ENCODE assay signal across 22 cellular contexts in genomic region chr11:67076202-67076601, GRCh38. TPM values are rescaled to one million over a fixed set of nuclear protein-coding genes. Genes with fewer than 3 reads are reported as not detected.
DNase-seq lines count a peak whose midpoint lies in the region; ATAC-seq, FAIRE-seq and TF ChIP-seq lines count a peak whose summit lies in the region.
"Had no signal": no experiment of that assay in that cellular context is flagged by ENCODE, and none has a peak within 500 bp of the region (broad histone marks: within the 10 kb centered on the region; RNA-seq: fewer than 3 reads in every experiment).

No MANE protein-coding gene starts in this region.

- no peak for TF ChIP-seq EP300 in H1 (IDR thresholded peaks at IDR 0.05; ENCODE audit: borderline replicate concordance in 1 of 2, low read depth in 2 of 2, low read length in 2 of 2)

- no peak overlapping the region for H3K9ac ChIP-seq in SK-N-MC (ENCODE audit: insufficient read length)
- H3K9ac ChIP-seq in H1 (replicated peaks in 1 of 4; ENCODE audit: extremely low read depth in 1 of 4, low read depth in 3 of 4, low read length in 3 of 4), result no peak overlapping the region

- H4K5ac ChIP-seq in H1 (ENCODE audit: insufficient read length, low read depth, low read length), result no peak overlapping the region

- H3K9me3 ChIP-seq in SK-N-MC (ENCODE audit: low read depth, low read length) (no peaks in the 10 kb centered on the region), H1 (ENCODE audit: insufficient read depth in 2 of 2, low read depth in 1 of 2, low read length in 1 of 2) (no peaks in the 10 kb centered on the region), pancreas (no peaks in the 10 kb centered on the region), tibial artery (no peaks in the 10 kb centered on the region)
- H3K9me3 ChIP-seq: SJSA1 had no signal

- FAIRE-seq in H1 (lab: Jason Lieb, UNC) (no peak), pancreas (lab: Jason Lieb, UNC) (no peak)
- FAIRE-seq: H54 had no signal

- H3K4me1 ChIP-seq in H1 (replicated peaks in 1 of 4; ENCODE audit: control insufficient read depth in 3 of 4, insufficient read depth in 4 of 4, low read length in 3 of 4) (peaks cover 0 to 13% (median 2%) of the 10 kb centered on the region in 4 experiments; a peak in 5 of 7 replicates), pancreas (no peaks in the 10 kb centered on the region), tibial artery (peaks cover 0 to 11% (median 2%) of the 10 kb centered on the region in 4 donors)

- ATAC-seq in Right ventricle myocardium superior (ENCODE audit: poor library complexity), result peak; percentile 36
- no peak for ATAC-seq in left cardiac atrium
- ATAC-seq in pancreas, result peak; percentile 9 to 63 (median 58)
- ATAC-seq in HG03439 (IDR thresholded peaks at IDR 0.05; ENCODE audit: unreplicated experiment), result no peak
- ATAC-seq: PC-3 had no signal

- H3K18ac ChIP-seq in H1 (ENCODE audit: extremely low read depth, low read length), result no peak overlapping the region

- H3K56ac ChIP-seq in H1 (replicated peaks; ENCODE audit: insufficient read length, low read depth, low read length), result no peak overlapping the region

- no peaks in the 10 kb centered on the region for H3K27me3 ChIP-seq in H1 (replicated peaks in 1 of 4; ENCODE audit: control insufficient read depth in 3 of 4, extremely low read depth in 1 of 4, insufficient read depth in 3 of 4, low read length in 3 of 4)
- H3K27me3 ChIP-seq in pancreas, result no peaks in the 10 kb centered on the region
- H3K27me3 ChIP-seq in tibial artery, result no peaks in the 10 kb centered on the region
- H3K27me3 ChIP-seq: SJSA1 had no signal

- 0 out of 2 replicates have a peak overlapping the region, but pooled peaks have one; percentile 92 for H2BK15ac ChIP-seq in H1 (ENCODE audit: low read length)

- no peak for TF ChIP-seq CTCF in H1 (IDR thresholded peaks at IDR 0.05; ENCODE audit: control extremely low read depth in 1 of 3, insufficient read depth in 1 of 3, low read depth in 1 of 3, low read length in 3 of 3)
- TF ChIP-seq CTCF in pancreas (IDR thresholded peaks at IDR 0.05), result no peak
- TF ChIP-seq CTCF in tibial artery (IDR thresholded peaks at IDR 0.05), result no peak

- H3K79me1 ChIP-seq in H1 (ENCODE audit: low read depth, low read length), result peaks cover 2% of the 10 kb centered on the region; the same call in 1 of the 2 replicates

- no peak overlapping the region for H3K4me2 ChIP-seq in H1 (ENCODE audit: insufficient read depth in 1 of 2, low read depth in 2 of 2, low read length in 2 of 2)

- TF ChIP-seq POLR2A in H1 (IDR thresholded peaks at IDR 0.05; ENCODE audit: control extremely low read depth in 1 of 2, low read depth in 2 of 2, low read length in 2 of 2), result no peak

- CTCF ChIA-PET in H1 (lab: Charles Lee; ENCODE audit: partially characterized antibody), result interaction anchor here (0.5 kb wide), 1 partner anchor 69 kb away, joined by 3 read pairs; no protein-coding TSS in a partner anchor

- H3K4me3 ChIP-seq in SK-N-MC, result no peak overlapping the region
- no peak overlapping the region for H3K4me3 ChIP-seq in H1 (ENCODE audit: extremely low read depth in 1 of 4, insufficient read depth in 2 of 4, low read depth in 3 of 4, low read length in 4 of 4)
- no peak overlapping the region for H3K4me3 ChIP-seq in pancreas
- no peak overlapping the region for H3K4me3 ChIP-seq in tibial artery
- H3K4me3 ChIP-seq: SJSA1 had no signal

- H3K4ac ChIP-seq in H1 (replicated peaks; ENCODE audit: insufficient read length, low read depth, low read length), result no peak overlapping the region

- H4K91ac ChIP-seq in H1 (replicated peaks; ENCODE audit: insufficient read length, low read length), result no peak overlapping the region

- H4K8ac ChIP-seq in H1 (ENCODE audit: extremely low read depth, insufficient read depth, low read length), result no peak overlapping the region

- H3K27ac ChIP-seq in SK-N-MC (peak overlapping the region; percentile 67), H1 (ENCODE audit: low read depth, low read length) (no peak overlapping the region), pancreas (no peak overlapping the region), tibial artery (no peak overlapping the region)
- H3K27ac ChIP-seq: 22Rv1, HL-60, SJSA1 had no signal

- H3K14ac ChIP-seq in H1 (ENCODE audit: insufficient read length), result no peak overlapping the region

- H3K36me3 ChIP-seq in SK-N-MC (ENCODE audit: insufficient read depth, low read length) (no peaks in the 10 kb centered on the region), H1 (ENCODE audit: control insufficient read depth in 2 of 4, insufficient read depth in 4 of 4, low read length in 3 of 4) (no peaks in the 10 kb centered on the region), pancreas (no peaks in the 10 kb centered on the region), tibial artery (peaks cover 0 to 16% (median 5%) of the 10 kb centered on the region in 3 donors)
- H3K36me3 ChIP-seq: SJSA1 had no signal

- no peak overlapping the region for H2AFZ ChIP-seq in H1 (ENCODE audit: low read length)

- 87% methylated on average over 6 of the region's 6 CpGs; no CpG with 5 or more reads in 1 of the 2 experiments for WGBS in H1 (ENCODE audit: extremely low coverage in 1 of 2, insufficient coverage in 1 of 2, insufficient read length in 1 of 2, insufficient replicate concordance in 2 of 2, low coverage in 1 of 2, low lambda C conversion rate in 2 of 2, missing lambda C conversion rate in 1 of 2), 2 experiments
- 62 to 63% methylated on average over 6 of the region's 6 CpGs for WGBS in pancreas, 2 donors

- H3K79me2 ChIP-seq in H1 (ENCODE audit: control insufficient read depth in 1 of 2, insufficient read depth in 2 of 2, low read length in 2 of 2), result no peaks in the 10 kb centered on the region

- DNase-seq in Right ventricle myocardium superior (no peak), left cardiac atrium (no peak), SK-N-MC (ENCODE audit: low read depth, low spot score) (no peak), H1 (ENCODE audit: low read depth in 1 of 2, low spot score in 2 of 2) (no peak), pancreas (no peak), tibial artery (no peak), H4 (ENCODE audit: low spot score) (no peak)
- DNase-seq: CD4-positive, alpha-beta T cell; HFFc6; IMR-90; Karpas-422; NCI-H1092; NCI-H1436 treated with DMSO at 0.1 percent for 48 hours; NCI-H2081 treated with DMSO at 0.1 percent for 48 hours; NCI-H748 treated with DMSO at 0.1 percent for 48 hours; PC-3 had no signal

- intact Hi-C loops in Right ventricle myocardium superior (cut with DNase I) (no loop called here), left cardiac atrium (cut with DNase I) (no loop called here), pancreas (cut with DNase I) (no loop called here), tibial artery (cut with DNase I; ENCODE audit: low total_unique reads) (no loop called here)

- no peaks in the 10 kb centered on the region; the same call in 1 of the 2 replicates for H3K23me2 ChIP-seq in H1 (ENCODE audit: low read depth, low read length)

- no peaks in the 10 kb centered on the region for H4K20me1 ChIP-seq in H1 (replicated peaks in 1 of 2; ENCODE audit: control insufficient read depth in 1 of 2, insufficient read depth in 2 of 2, low read length in 2 of 2)

- no peak overlapping the region for H2BK120ac ChIP-seq in H1 (replicated peaks; ENCODE audit: low read depth, low read length)

- H2BK5ac ChIP-seq in H1 (ENCODE audit: low read depth, low read length), result no peak overlapping the region

- no peak overlapping the region for H2BK12ac ChIP-seq in H1 (ENCODE audit: low read depth, low read length)

- no peak overlapping the region for H2AK5ac ChIP-seq in H1 (ENCODE audit: low read depth, low read length)

- H3K23ac ChIP-seq in H1 (ENCODE audit: insufficient read length), result no peak overlapping the region

- TF ChIP-seq RAD21 in H1 (IDR thresholded peaks at IDR 0.05 in 1 of 2, conservative IDR thresholded peaks at IDR 0.05 in 1 of 2; ENCODE audit: low read depth in 2 of 2, low read length in 2 of 2), result no peak

- POLR2A ChIA-PET in H1 (lab: Charles Lee; ENCODE audit: partially characterized antibody), result interaction anchor here (0.7 to 1.0 kb wide), 3 partner anchors 19 to 422 kb away, joined by 3 to 4 read pairs (median 4); no protein-coding TSS in a partner anchor

- no peak overlapping the region for H2BK20ac ChIP-seq in H1 (ENCODE audit: low read length)

RNA-seq across cellular contexts. Expression of gene RHOD, which starts 19.6 kb away (rescaled TPM):
- total RNA-seq in Right ventricle myocardium superior (66.8 TPM), left cardiac atrium (10 to 100 TPM; 33.6 to 42.8 TPM), pancreas (10 to 100 TPM; 14.9 to 20.3 (median 18.5) TPM)
- 10.5 and 12.1 TPM in 2 replicates for total RNA-seq in H1 (2021; fragmentation: NEBNext Ultra II Directional; extraction: Animal tissue kit (Norgen Biotek cat#: 25700))
- polyA plus RNA-seq in H1 (2011; rRNA removed) (17.6 and 23.7 TPM in 2 replicates), pancreas (10 to 100 TPM; 18.6 to 45.8 TPM)
- 19.2 TPM for polyA plus RNA-seq in H1 (2011; cell fraction: cytosol; rRNA removed)
- polyA plus RNA-seq in H1 (2011; cell fraction: nucleus; rRNA removed), result 14.9 TPM
- 5.0 to 14.1 TPM (median 11.5 TPM) in 4 replicates for polyA plus RNA-seq in H1 (2012, experiment 1 of 2)
- polyA plus RNA-seq in H1 (2012, experiment 2 of 2), result 9.3 TPM
- 9.9 TPM for polyA plus RNA-seq in H1 (2013, experiment 1 of 2)
- 10.5 TPM for polyA plus RNA-seq in H1 (2013, experiment 2 of 2)
- 3.1 and 3.4 TPM in 2 replicates for polyA minus RNA-seq in H1 (2011; rRNA and poly(A)+ RNA removed)
- polyA minus RNA-seq in H1 (2011; cell fraction: cytosol; rRNA and poly(A)+ RNA removed), result 5.1 TPM
- 3.1 TPM for polyA minus RNA-seq in H1 (2011; cell fraction: nucleus; rRNA and poly(A)+ RNA removed)
- total RNA-seq in H4 (2014; rRNA removed; shearing (Covaris generic)), result not detected in 2 replicates
- total RNA-seq: CD4-positive, alpha-beta T cell; HT1080; SJSA1 had no signal

RNA-seq across cellular contexts. Expression of gene KDM2A, which starts 42.9 kb away (rescaled TPM):
- total RNA-seq in Right ventricle myocardium superior (40.7 TPM), left cardiac atrium (10 to 100 TPM; 38.2 to 46.7 TPM), pancreas (10 to 100 TPM; 17.2 to 39.1 (median 23.1) TPM)
- 56.6 and 66.2 TPM in 2 replicates for total RNA-seq in H1 (2021; fragmentation: NEBNext Ultra II Directional; extraction: Animal tissue kit (Norgen Biotek cat#: 25700))
- polyA plus RNA-seq in H1 (2011; rRNA removed) (55.4 and 62.0 TPM in 2 replicates), pancreas (10 to 100 TPM; 19.2 to 22.6 TPM)
- 45.5 TPM for polyA plus RNA-seq in H1 (2011; cell fraction: cytosol; rRNA removed)
- polyA plus RNA-seq in H1 (2011; cell fraction: nucleus; rRNA removed), result 136 TPM
- 40.5 to 48.7 TPM (median 46.0 TPM) in 4 replicates for polyA plus RNA-seq in H1 (2012, experiment 1 of 2)
- 22.4 TPM for polyA plus RNA-seq in H1 (2012, experiment 2 of 2)
- 40.0 TPM for polyA plus RNA-seq in H1 (2013, experiment 1 of 2)
- 35.7 TPM for polyA plus RNA-seq in H1 (2013, experiment 2 of 2)
- polyA minus RNA-seq in H1 (2011; rRNA and poly(A)+ RNA removed), result 95.4 and 97.5 TPM in 2 replicates
- 46.6 TPM for polyA minus RNA-seq in H1 (2011; cell fraction: cytosol; rRNA and poly(A)+ RNA removed)
- 75.4 TPM for polyA minus RNA-seq in H1 (2011; cell fraction: nucleus; rRNA and poly(A)+ RNA removed)
- 12.7 and 16.2 TPM in 2 replicates for total RNA-seq in H4 (2014; rRNA removed; shearing (Covaris generic))

RNA-seq across cellular contexts. Expression of gene SYT12, which starts 53.3 kb away (rescaled TPM):
- total RNA-seq in Right ventricle myocardium superior (0.13 TPM), left cardiac atrium (1 to 10 TPM in 1 of 2 donors, under 1 TPM in 1; 0.18 to 1.8 TPM), pancreas (1 to 10 TPM in 2 of 6 donors, under 1 TPM in 4; 0.37 to 2.6 (median 0.42) TPM)
- 2.8 and 3.3 TPM in 2 replicates for total RNA-seq in H1 (2021; fragmentation: NEBNext Ultra II Directional; extraction: Animal tissue kit (Norgen Biotek cat#: 25700))
- polyA plus RNA-seq in H1 (2011; rRNA removed) (1.4 and 1.9 TPM in 2 replicates), pancreas (1 to 10 TPM in 1 of 2 donors, under 1 TPM in 1; 0.19 to 1.7 TPM)
- 2.3 TPM for polyA plus RNA-seq in H1 (2011; cell fraction: cytosol; rRNA removed)
- 3.6 TPM for polyA plus RNA-seq in H1 (2011; cell fraction: nucleus; rRNA removed)
- polyA plus RNA-seq in H1 (2012, experiment 1 of 2), result 1.5 to 3.5 TPM (median 2.3 TPM) in 4 replicates
- 1.3 TPM for polyA plus RNA-seq in H1 (2012, experiment 2 of 2)
- 1.9 TPM for polyA plus RNA-seq in H1 (2013, experiment 1 of 2)
- polyA plus RNA-seq in H1 (2013, experiment 2 of 2), result 1.7 TPM
- polyA minus RNA-seq in H1 (2011; rRNA and poly(A)+ RNA removed), result 1.7 and 2.9 TPM in 2 replicates
- polyA minus RNA-seq in H1 (2011; cell fraction: cytosol; rRNA and poly(A)+ RNA removed), result 2.6 TPM
- polyA minus RNA-seq in H1 (2011; cell fraction: nucleus; rRNA and poly(A)+ RNA removed), result 3.4 TPM
- total RNA-seq in H4 (2014; rRNA removed; shearing (Covaris generic)), result 0.08 TPM in 1 of 2 replicates, not detected in the other
- total RNA-seq: CD4-positive, alpha-beta T cell; HFFc6 had no signal

Comparison
In these comparisons a context has a peak if more than half of its experiments do, and no peak if none do; other contexts are left out.
1. ATAC-seq: peak in Right ventricle myocardium superior (single experiment) and pancreas (4 of 4); none in left cardiac atrium (0 of 2) and HG03439 (single experiment).
2. RNA of gene RHOD, which starts 19.6 kb away (total RNA-seq): 66.8 TPM in Right ventricle myocardium superior (single experiment), 33.6 to 42.8 TPM in left cardiac atrium, 14.9 to 20.3 TPM in pancreas and 10.5 to 12.1 TPM in H1; not detected in H4; every median in the first group is over 10 times any median in the second.